32 cellular contexts compared by ENCODE assay signal in genomic region chr22:46809153-46809885, GRCh38.
"Had no signal": no experiment of that assay in that cellular context is flagged by ENCODE, and none has a peak within 500 bp of the region (broad histone marks: within the 10 kb centered on the region; RNA-seq: fewer than 3 reads in every experiment).

No MANE protein-coding gene starts in this region.

- H3K27me3 Mint-ChIP-seq: activated CD4-positive, alpha-beta memory T cell treated with anti-CD3 and anti-CD28 coated beads for 36 hours; activated naive CD8-positive, alpha-beta T cell treated with anti-CD3 and anti-CD28 coated beads, Interleukin-2, amount 50 U/mL, for 24 hours had no signal

- DNase-seq: activated CD4-positive, alpha-beta memory T cell treated with anti-CD3 and anti-CD28 coated beads for 36 hours; activated CD4-positive, alpha-beta T cell treated with anti-CD3 and anti-CD28 coated beads for 48 hours; activated CD4-positive, CD25-positive, alpha-beta regulatory T cell treated with anti-CD3 and anti-CD28 coated beads, Interleukin-2, amount 50 U/mL, for 72 hours; activated CD8-positive, alpha-beta memory T cell treated with anti-CD3 and anti-CD28 coated beads for 24 hours; activated effector memory CD4-positive, alpha-beta T cell treated with anti-CD3 and anti-CD28 coated beads, Interleukin-2, amount 50 U/mL, for 16 hours; activated naive CD4-positive, alpha-beta T cell treated with Interleukin-2 at 50 U/mL for 16 hours; activated naive CD8-positive, alpha-beta T cell treated with anti-CD3 and anti-CD28 coated beads, Interleukin-2, amount 50 U/mL, for 24 hours; activated T-cell treated with anti-CD3 and anti-CD28 coated beads, Interleukin-2, amount 50 U/mL, for 4 hours; amygdala; brain microvascular endothelial cell; Karpas-422; MM.1S; NCI-H1105; NCI-H1436; NCI-H1694 treated with DMSO at 0.1 percent for 48 hours; NCI-H2029 treated with DMSO at 0.1 percent for 48 hours; NCI-H345; NCI-H510A treated with DMSO at 0.1 percent for 48 hours; NCI-H69; NK-92 treated with Interleukin-12 subunit alpha and Interleukin-12 subunit beta, amount 100 ng/mL, for 24 hours; OCI-M1; RPMI8226; SHP77; SW 1271; T-helper 9 cell had no signal

- H3K9me3 ChIP-seq: SJSA1 had no signal

- FAIRE-seq: astrocyte had no signal

- H3K27ac ChIP-seq: brain microvascular endothelial cell, cardiac muscle cell, SJSA1 had no signal

- ATAC-seq: activated naive CD4-positive, alpha-beta T cell treated with anti-CD3 and anti-CD28 coated beads, Interleukin-2, amount 50 U/mL, for 72 hours; activated naive CD8-positive, alpha-beta T cell treated with anti-CD3 and anti-CD28 coated beads, Interleukin-2, amount 50 U/mL, for 24 hours; activated T-cell treated with anti-CD3 and anti-CD28 coated beads, Interleukin-2, amount 50 U/mL, for 4 hours; Panc1; SK-N-SH treated with all-trans-retinoic acid at 6 μM for 48 hours; WTC11 had no signal

- H3K4me3 ChIP-seq: cardiac muscle cell, SJSA1 had no signal

- H3K36me3 ChIP-seq: brain microvascular endothelial cell, cardiac muscle cell had no signal

- H3K27ac Mint-ChIP-seq: activated CD4-positive, alpha-beta memory T cell treated with anti-CD3 and anti-CD28 coated beads for 36 hours; activated naive CD8-positive, alpha-beta T cell treated with anti-CD3 and anti-CD28 coated beads, Interleukin-2, amount 50 U/mL, for 24 hours; WTC11 had no signal

- H3K4me3 Mint-ChIP-seq: activated CD4-positive, alpha-beta memory T cell treated with anti-CD3 and anti-CD28 coated beads for 36 hours; activated naive CD8-positive, alpha-beta T cell treated with anti-CD3 and anti-CD28 coated beads, Interleukin-2, amount 50 U/mL, for 24 hours; activated T-cell treated with anti-CD3 and anti-CD28 coated beads, Interleukin-2, amount 50 U/mL, for 4 hours; WTC11 had no signal

- H3K27me3 ChIP-seq: brain microvascular endothelial cell, cardiac muscle cell, SJSA1 had no signal

- H3K9me3 Mint-ChIP-seq: activated CD4-positive, alpha-beta memory T cell treated with anti-CD3 and anti-CD28 coated beads for 36 hours; activated naive CD4-positive, alpha-beta T cell treated with anti-CD3 and anti-CD28 coated beads, Interleukin-2, amount 50 U/mL, for 72 hours; activated naive CD8-positive, alpha-beta T cell treated with anti-CD3 and anti-CD28 coated beads, Interleukin-2, amount 50 U/mL, for 24 hours; activated T-cell treated with anti-CD3 and anti-CD28 coated beads, Interleukin-2, amount 50 U/mL, for 4 hours; WTC11 had no signal
